In the genomic region with DNA sequence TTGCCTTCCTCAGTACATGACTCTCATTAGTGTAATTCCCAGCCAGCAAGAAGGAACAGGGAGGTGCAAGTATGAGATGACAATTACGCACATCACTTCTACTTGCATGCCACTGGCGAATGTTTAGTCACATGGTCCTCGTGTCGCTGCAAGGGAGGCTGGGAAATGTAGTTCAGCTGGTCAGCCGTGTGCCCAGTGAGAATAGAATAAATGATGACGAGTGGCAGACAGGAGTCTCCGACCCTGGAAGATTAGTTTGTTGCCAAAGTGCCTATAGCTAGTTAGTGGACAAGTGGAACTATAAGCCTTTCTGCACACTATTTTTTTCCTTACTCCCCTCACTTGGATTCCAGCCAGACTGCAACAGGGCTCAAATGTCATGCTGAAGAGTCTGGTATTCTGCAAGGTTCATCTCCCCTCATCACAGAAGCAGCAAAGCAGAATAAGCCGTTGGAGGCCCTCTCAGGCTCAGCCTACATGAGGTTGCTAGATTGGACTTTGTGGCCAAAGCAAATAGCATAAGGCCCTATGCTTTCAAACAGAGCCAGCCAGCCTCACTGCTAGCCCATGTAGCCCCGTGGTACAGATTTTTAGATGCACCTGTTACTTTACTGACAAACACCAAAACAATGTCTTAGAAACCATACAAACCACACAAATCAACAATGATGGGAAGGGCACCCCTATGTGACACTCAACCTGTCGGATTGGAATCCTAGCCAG, we compare ENCODE assay signal across 8 cellular contexts. TPM values are rescaled to one million over a fixed set of nuclear protein-coding genes. Genes with fewer than 3 reads are reported as not detected.
DNase-seq lines count a peak whose midpoint lies in the region; ATAC-seq and TF ChIP-seq lines count a peak whose summit lies in the region.

No MANE protein-coding gene starts in this region.

- H2AFZ ChIP-seq in OCI-LY1 (ENCODE audit: low read length), result no peak overlapping the region

- H3K9me3 Mint-ChIP-seq in glutamatergic neuron (ENCODE audit: unreplicated experiment), result peaks cover 9% of the 10 kb centered on the region
- no peaks in the 10 kb centered on the region for H3K9me3 Mint-ChIP-seq in natural killer cell treated with Interleukin-12 subunit alpha and Interleukin-12 subunit beta and Interleukin-15 and Interleukin-18, amount 100 ng/mL, for 72 hours

- H3K4me1 ChIP-seq in OCI-LY1 (ENCODE audit: insufficient read depth, low read length, severe bottlenecking), result peaks cover 55% of the 10 kb centered on the region

- peaks cover 6% of the 10 kb centered on the region for H3K4me1 Mint-ChIP-seq in glutamatergic neuron (ENCODE audit: low read depth, unreplicated experiment)
- H3K4me1 Mint-ChIP-seq in natural killer cell treated with Interleukin-12 subunit alpha and Interleukin-12 subunit beta and Interleukin-15 and Interleukin-18, amount 100 ng/mL, for 72 hours (ENCODE audit: low read depth in 2 of 2), result peaks cover 9 to 16% of the 10 kb centered on the region in 2 donors

- H3K4me3 Mint-ChIP-seq in glutamatergic neuron (ENCODE audit: unreplicated experiment), result no peak overlapping the region
- H3K4me3 Mint-ChIP-seq in natural killer cell treated with Interleukin-12 subunit alpha and Interleukin-12 subunit beta and Interleukin-15 and Interleukin-18, amount 100 ng/mL, for 72 hours, result no peak overlapping the region

- peak overlapping the region; percentile 53 for H3K4me2 ChIP-seq in OCI-LY1 (ENCODE audit: low read length)

- DNase-seq in DMS153 treated with DMSO at 0.1 percent for 48 hours (lab: John Stamatoyannopoulos, UW; ENCODE audit: unreplicated experiment) (peak; percentile 57), glutamatergic neuron (peak; percentile 41), cerebellar cortex (ENCODE audit: low spot score) (no peak), GDM1 (lab: John Stamatoyannopoulos, UW) (no peak)
- no peak for DNase-seq in natural killer cell treated with Interleukin-12 subunit alpha and Interleukin-12 subunit beta and Interleukin-15 and Interleukin-18, amount 100 ng/mL, for 72 hours (ENCODE audit: low spot score)

- H4K20me1 ChIP-seq in OCI-LY1 (ENCODE audit: insufficient read depth, low read length), result no peaks in the 10 kb centered on the region

- peak overlapping the region; percentile 4; the same call in 1 of the 2 replicates for H3K9ac ChIP-seq in OCI-LY1 (ENCODE audit: low read length)

- TF ChIP-seq CTCF in OCI-LY1 (IDR thresholded peaks at IDR 0.05; ENCODE audit: low read length) (no peak), glutamatergic neuron (IDR thresholded peaks at IDR 0.05; ENCODE audit: partially characterized antibody, unreplicated experiment) (no peak)

- peak overlapping the region; percentile 34 for H3K4me3 ChIP-seq in OCI-LY1 (ENCODE audit: low read depth, low read length, poor library complexity, severe bottlenecking)

- no peaks in the 10 kb centered on the region for H3K9me3 ChIP-seq in OCI-LY1 (ENCODE audit: low read length)

- ATAC-seq in HG02798 (IDR thresholded peaks at IDR 0.05; ENCODE audit: poor library complexity, unreplicated experiment), result peak; percentile 68
- no peak for ATAC-seq in HG03460 (IDR thresholded peaks at IDR 0.05; ENCODE audit: unreplicated experiment)
- ATAC-seq in natural killer cell treated with Interleukin-12 subunit alpha and Interleukin-12 subunit beta and Interleukin-15 and Interleukin-18, amount 100 ng/mL, for 72 hours, result no peak

- no peaks in the 10 kb centered on the region for H3K27me3 ChIP-seq in OCI-LY1 (ENCODE audit: insufficient read depth, low read length)

- H3K27ac ChIP-seq in OCI-LY1 (ENCODE audit: low read depth, low read length, poor library complexity, severe bottlenecking), result peak overlapping the region; percentile 71

- H3K27me3 Mint-ChIP-seq in glutamatergic neuron (ENCODE audit: unreplicated experiment), result peaks cover 14% of the 10 kb centered on the region
- H3K27me3 Mint-ChIP-seq in natural killer cell treated with Interleukin-12 subunit alpha and Interleukin-12 subunit beta and Interleukin-15 and Interleukin-18, amount 100 ng/mL, for 72 hours, result peaks cover 48 to 51% of the 10 kb centered on the region in 2 donors

- no peaks in the 10 kb centered on the region for H3K9me2 ChIP-seq in OCI-LY1 (ENCODE audit: low read depth, low read length)

- H3K36me3 Mint-ChIP-seq in glutamatergic neuron (ENCODE audit: unreplicated experiment), result no peaks in the 10 kb centered on the region
- no peaks in the 10 kb centered on the region for H3K36me3 Mint-ChIP-seq in natural killer cell treated with Interleukin-12 subunit alpha and Interleukin-12 subunit beta and Interleukin-15 and Interleukin-18, amount 100 ng/mL, for 72 hours

- no peak overlapping the region for H3K27ac Mint-ChIP-seq in glutamatergic neuron (ENCODE audit: unreplicated experiment)
- no peak overlapping the region for H3K27ac Mint-ChIP-seq in natural killer cell treated with Interleukin-12 subunit alpha and Interleukin-12 subunit beta and Interleukin-15 and Interleukin-18, amount 100 ng/mL, for 72 hours

- H3F3A ChIP-seq in OCI-LY1 (ENCODE audit: insufficient read depth, low read length), result 0 out of 2 replicates have a peak, but pooled peaks cover 7% of the 10 kb centered on the region

- H3K36me3 ChIP-seq in OCI-LY1 (ENCODE audit: insufficient read depth, low read length), result no peaks in the 10 kb centered on the region

- H3K79me2 ChIP-seq in OCI-LY1 (ENCODE audit: insufficient read depth, low read length), result no peaks in the 10 kb centered on the region

RNA-seq across cellular contexts. Expression of gene LINC00237, which starts 9.7 kb away (rescaled TPM):
- not detected for total RNA-seq in glutamatergic neuron (ENCODE audit: unreplicated experiment)
- total RNA-seq in natural killer cell treated with Interleukin-12 subunit alpha and Interleukin-12 subunit beta and Interleukin-15 and Interleukin-18, amount 100 ng/mL, for 72 hours, result not detected

RNA-seq across cellular contexts. Expression of gene KIZ, which starts 29.4 kb away (rescaled TPM):
- 17.7 TPM for total RNA-seq in glutamatergic neuron (ENCODE audit: unreplicated experiment)
- total RNA-seq in natural killer cell treated with Interleukin-12 subunit alpha and Interleukin-12 subunit beta and Interleukin-15 and Interleukin-18, amount 100 ng/mL, for 72 hours, result 10 to 100 TPM; 10.5 to 20.6 TPM

Comparison
In these comparisons a context has a peak if more than half of its experiments do, and no peak if none do; other contexts are left out.
1. DNase-seq: peak in DMS153 treated with DMSO at 0.1 percent for 48 hours (single experiment) and glutamatergic neuron (single experiment); none in cerebellar cortex (single experiment), GDM1 (single experiment) and natural killer cell treated with Interleukin-12 subunit alpha and Interleukin-12 subunit beta and Interleukin-15 and Interleukin-18, amount 100 ng/mL, for 72 hours (single experiment).